Comparison of ENCODE assay signal across 13 cellular contexts in genomic region chr6:109002882-109003281, GRCh38.
DNase-seq lines count a peak whose midpoint lies in the region; ATAC-seq, FAIRE-seq and TF ChIP-seq lines count a peak whose summit lies in the region.
"Had no signal": no experiment of that assay in that cellular context is flagged by ENCODE, and none has a peak within 500 bp of the region (broad histone marks: within the 10 kb centered on the region; RNA-seq: fewer than 3 reads in every experiment).

No MANE protein-coding gene starts in this region.

- no peak for ATAC-seq in activated T-helper 17 cell treated with anti-CD3 and anti-CD28 coated beads, Interleukin-2, amount 50 U/mL, for 72 hours (replicated peaks)
- peak; percentile 55 for ATAC-seq in effector memory CD8-positive, alpha-beta T cell (replicated peaks)
- ATAC-seq in pancreas (no peak), thoracic aorta (ENCODE audit: insufficient number of reproducible peaks, low FRiP score, low read depth) (no peak), GM21576 (IDR thresholded peaks at IDR 0.05; ENCODE audit: unreplicated experiment) (no peak)

- no peak for TF ChIP-seq EP300 in SK-N-SH (IDR thresholded peaks at IDR 0.05; ENCODE audit: borderline replicate concordance in 1 of 2, low read depth in 1 of 2, low read length in 1 of 2)

- H3K27me3 ChIP-seq in pancreas = no peaks in the 10 kb centered on the region
- H3K27me3 ChIP-seq in thoracic aorta (replicated peaks; ENCODE audit: insufficient read depth) = no peaks in the 10 kb centered on the region
- no peaks in the 10 kb centered on the region for H3K27me3 ChIP-seq in SK-N-SH (ENCODE audit: insufficient read depth)
- H3K27me3 ChIP-seq in PC-9 (ENCODE audit: insufficient read depth, low read depth) = no peaks in the 10 kb centered on the region

- POLR2A ChIA-PET in SK-N-SH (lab: Yijun Ruan, JAX) (no interaction called here), PC-9 (lab: Charles Lee; ENCODE audit: unreplicated experiment) (no interaction called here)

- peaks cover 33% of the 10 kb centered on the region; the same call in 1 of the 2 replicates for H4K20me1 ChIP-seq in SK-N-SH (ENCODE audit: insufficient read depth)
- no peaks in the 10 kb centered on the region for H4K20me1 ChIP-seq in PC-9 (ENCODE audit: insufficient read depth)

- H3K4me1 Mint-ChIP-seq in activated T-helper 17 cell treated with anti-CD3 and anti-CD28 coated beads, Interleukin-2, amount 50 U/mL, for 72 hours = peaks cover 31% of the 10 kb centered on the region
- peaks cover 32 to 55% of the 10 kb centered on the region in 2 donors for H3K4me1 Mint-ChIP-seq in effector memory CD8-positive, alpha-beta T cell (ENCODE audit: low read depth in 2 of 2)

- H3K27ac ChIP-seq in pancreas = peak overlapping the region in 3 of 4 donors; percentile 65 to 83 (median 72)
- peak overlapping the region in 1 of 2 donors; percentile 66 for H3K27ac ChIP-seq in thoracic aorta
- H3K27ac ChIP-seq in SK-N-SH (ENCODE audit: low read depth in 2 of 2, low read length in 1 of 2) = peak overlapping the region in 1 of 2 experiments; percentile 82; a peak in 1 of 4 replicates
- no peak overlapping the region for H3K27ac ChIP-seq in PC-9

- intact Hi-C loops in pancreas (cut with DNase I) (no loop called here), PC-9 (cut with micrococcal nuclease; ENCODE audit: unreplicated experiment) (no loop called here)

- no peaks in the 10 kb centered on the region for H3K9me3 ChIP-seq in pancreas
- no peaks in the 10 kb centered on the region for H3K9me3 ChIP-seq in thoracic aorta
- H3K9me3 ChIP-seq in SK-N-SH = no peaks in the 10 kb centered on the region
- no peaks in the 10 kb centered on the region for H3K9me3 ChIP-seq in PC-9 (ENCODE audit: insufficient read depth, low read depth)

- H3K4me2 ChIP-seq in SK-N-SH = no peak overlapping the region
- no peak overlapping the region for H3K4me2 ChIP-seq in PC-9

- CTCF ChIA-PET in SK-N-SH (lab: Yijun Ruan, JAX) (interaction anchor here (0.9 to 1.4 kb wide), 3 partner anchors 8 to 16 kb away, joined by 3 to 4 read pairs (median 3); no protein-coding TSS in a partner anchor), PC-9 (lab: Charles Lee) (no interaction called here)

- no peak for TF ChIP-seq RAD21 in SK-N-SH (IDR thresholded peaks at IDR 0.05; ENCODE audit: low read length)

- H3K4me3 ChIP-seq in pancreas (no peak overlapping the region), thoracic aorta (peak overlapping the region; percentile 54), SK-N-SH (ENCODE audit: low read depth in 2 of 2, low read length in 1 of 2) (no peak overlapping the region), PC-9 (no peak overlapping the region)

- H3K9me3 Mint-ChIP-seq in activated T-helper 17 cell treated with anti-CD3 and anti-CD28 coated beads, Interleukin-2, amount 50 U/mL, for 72 hours = no peaks in the 10 kb centered on the region
- H3K9me3 Mint-ChIP-seq in effector memory CD8-positive, alpha-beta T cell = no peaks in the 10 kb centered on the region

- H3K27ac Mint-ChIP-seq in activated T-helper 17 cell treated with anti-CD3 and anti-CD28 coated beads, Interleukin-2, amount 50 U/mL, for 72 hours = no peak overlapping the region
- H3K27ac Mint-ChIP-seq in effector memory CD8-positive, alpha-beta T cell = peak overlapping the region in 1 of 2 donors; percentile 38

- H3K4me3 Mint-ChIP-seq in activated T-helper 17 cell treated with anti-CD3 and anti-CD28 coated beads, Interleukin-2, amount 50 U/mL, for 72 hours = peak overlapping the region; percentile 48
- peak overlapping the region in 1 of 2 donors; percentile 22 for H3K4me3 Mint-ChIP-seq in effector memory CD8-positive, alpha-beta T cell

- H3F3A ChIP-seq in SK-N-SH (replicated peaks; ENCODE audit: insufficient read depth) (no peaks in the 10 kb centered on the region), PC-9 (ENCODE audit: insufficient read depth, low read depth) (no peaks in the 10 kb centered on the region)

- H3K79me2 ChIP-seq in SK-N-SH (ENCODE audit: insufficient read depth) (peaks cover 49% of the 10 kb centered on the region), PC-9 (ENCODE audit: low read depth) (peaks cover 13% of the 10 kb centered on the region; the same call in 1 of the 2 replicates)

- TF ChIP-seq CTCF in pancreas (IDR thresholded peaks at IDR 0.05) = no peak
- no peak for TF ChIP-seq CTCF in thoracic aorta (IDR thresholded peaks at IDR 0.05)
- TF ChIP-seq CTCF in SK-N-SH (IDR thresholded peaks at IDR 0.05) = no peak
- TF ChIP-seq CTCF in PC-9 (conservative IDR thresholded peaks at IDR 0.05) = no peak

- no peaks in the 10 kb centered on the region for H3K27me3 Mint-ChIP-seq in activated T-helper 17 cell treated with anti-CD3 and anti-CD28 coated beads, Interleukin-2, amount 50 U/mL, for 72 hours
- H3K27me3 Mint-ChIP-seq in effector memory CD8-positive, alpha-beta T cell = no peaks in the 10 kb centered on the region

- peaks cover 30 to 77% (median 56%) of the 10 kb centered on the region in 3 donors for H3K4me1 ChIP-seq in pancreas
- peaks cover 29 to 40% of the 10 kb centered on the region in 2 donors for H3K4me1 ChIP-seq in thoracic aorta (ENCODE audit: control insufficient read depth in 1 of 2, low read depth in 2 of 2)
- H3K4me1 ChIP-seq in SK-N-SH (ENCODE audit: control insufficient read depth in 1 of 2, insufficient read depth in 2 of 2, low read depth in 1 of 2, low read length in 1 of 2) = peaks cover 4 to 24% of the 10 kb centered on the region in 2 experiments; a peak in 2 of 4 replicates
- peaks cover 9% of the 10 kb centered on the region for H3K4me1 ChIP-seq in PC-9 (replicated peaks; ENCODE audit: insufficient read depth)

- peaks cover 58% of the 10 kb centered on the region for H3K36me3 Mint-ChIP-seq in activated T-helper 17 cell treated with anti-CD3 and anti-CD28 coated beads, Interleukin-2, amount 50 U/mL, for 72 hours (ENCODE audit: low read depth)
- H3K36me3 Mint-ChIP-seq in effector memory CD8-positive, alpha-beta T cell (ENCODE audit: insufficient read depth) = peaks cover 40% of the 10 kb centered on the region

- no TSS peak for BruUV-seq in PC-9 (replicated peaks; lab: Mats Ljungman, UMichigan)

- no peak for DNase-seq in effector memory CD8-positive, alpha-beta T cell
- DNase-seq in pancreas (no peak), thoracic aorta (ENCODE audit: low spot score) (no peak), SK-N-SH (no peak), C1 segment of cervical spinal cord (lab: John Stamatoyannopoulos, UW) (no peak), PC-9 (no peak)
- DNase-seq: activated CD4-positive, CD25-positive, alpha-beta regulatory T cell; NCI-H1092; RPMI8226; stimulated activated naive CD4-positive, alpha-beta T cell treated with Interleukin-2 at 50 U/mL for 16 hours; T-helper 1 cell had no signal

- FAIRE-seq in pancreas (lab: Jason Lieb, UNC) = peak; percentile 23

- H3K9ac ChIP-seq in SK-N-SH = no peak overlapping the region

- no peak overlapping the region for H2AFZ ChIP-seq in SK-N-SH (ENCODE audit: low read depth)
- H2AFZ ChIP-seq in PC-9 = no peak overlapping the region

- H3K36me3 ChIP-seq in pancreas (peaks cover 0 to 4% (median 4%) of the 10 kb centered on the region in 3 donors), thoracic aorta (peaks cover 19% of the 10 kb centered on the region), SK-N-SH (replicated peaks in 1 of 2; ENCODE audit: control insufficient read depth in 1 of 2, insufficient read depth in 2 of 2, low read length in 1 of 2) (peaks cover 31 to 35% of the 10 kb centered on the region in 2 experiments), PC-9 (ENCODE audit: low read depth) (no peaks in the 10 kb centered on the region; the same call in 1 of the 2 replicates)

- H3K9me2 ChIP-seq in SK-N-SH (no peaks in the 10 kb centered on the region), PC-9 (ENCODE audit: insufficient read depth) (no peaks in the 10 kb centered on the region)

TF ChIP-seq in SK-N-SH, 30 proteins besides CTCF, POLR2A, EP300 and RAD21 (continues in another document):
- no peak for TF ChIP-seq USF1 (IDR thresholded peaks at IDR 0.05; ENCODE audit: borderline replicate concordance, low read depth)
- TF ChIP-seq EZH2phosphoT487 (IDR thresholded peaks at IDR 0.05; ENCODE audit: borderline replicate concordance, low read depth) = no peak
- no peak for TF ChIP-seq IRF3 (IDR thresholded peaks at IDR 0.05; ENCODE audit: low read depth, low read length)
- no peak for TF ChIP-seq RCOR1 (IDR thresholded peaks at IDR 0.05; ENCODE audit: low read length)
- TF ChIP-seq ELF1 (IDR thresholded peaks at IDR 0.05) = no peak
- no peak for TF ChIP-seq TEAD4 (IDR thresholded peaks at IDR 0.05; ENCODE audit: borderline replicate concordance, insufficient read depth)
- TF ChIP-seq YY1 (IDR thresholded peaks at IDR 0.05; ENCODE audit: low read depth) = no peak
- TF ChIP-seq GATA2 (CRISPR knock-in tag; IDR thresholded peaks at IDR 0.05) = no peak
- TF ChIP-seq ZBTB33 (IDR thresholded peaks at IDR 0.05; ENCODE audit: borderline replicate concordance, low read depth) = no peak
